31 cellular contexts compared by ENCODE assay signal in the genomic region with DNA sequence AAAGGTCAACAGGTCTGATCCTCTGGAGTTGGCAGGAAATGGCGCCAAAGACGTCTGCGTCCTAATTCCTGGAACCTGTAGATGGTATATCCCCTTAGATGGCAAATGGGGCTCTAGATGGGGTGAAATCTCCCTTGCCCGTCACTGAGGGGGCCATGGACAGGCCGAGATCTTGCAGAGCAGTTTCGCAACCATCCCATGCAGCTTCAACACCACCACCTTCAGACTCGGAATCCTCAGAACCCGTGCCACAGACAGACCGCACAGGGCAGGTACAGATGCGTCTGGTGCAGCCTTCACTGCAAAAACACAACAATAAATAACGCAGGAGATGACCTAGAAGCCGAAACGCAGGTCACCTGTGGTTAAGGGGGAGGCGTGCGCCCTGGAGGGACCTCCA.
"Had no signal": no experiment of that assay in that cellular context is flagged by ENCODE, and none has a peak within 500 bp of the region (broad histone marks: within the 10 kb centered on the region; RNA-seq: fewer than 3 reads in every experiment).

No MANE protein-coding gene starts in this region.

- H3K9me3 ChIP-seq: adrenal gland, body of pancreas, colonic mucosa, gastroesophageal sphincter, neutrophil, sigmoid colon, stomach, suprapubic skin, tibial artery had no signal

- H3K4me1 ChIP-seq: colonic mucosa had no signal

- ATAC-seq: activated CD4-positive, CD25-positive, alpha-beta regulatory T cell treated with anti-CD3 and anti-CD28 coated beads, Interleukin-2, amount 50 U/mL, for 24 hours; body of pancreas; effector memory CD8-positive, alpha-beta T cell; gastroesophageal sphincter; stimulated activated memory B cell treated with anti-CD40 and anti-IgM and Interleukin-4, amounts not matched to agents 10 μg/mL and 1 μg/mL and 100 μg/mL, for 72 hours had no signal

- H3K36me3 ChIP-seq: colonic mucosa had no signal

- H3K27me3 ChIP-seq: adrenal gland, body of pancreas, colonic mucosa, gastroesophageal sphincter, neutrophil, sigmoid colon, stomach, suprapubic skin, tibial artery had no signal

- DNase-seq: activated CD4-positive, alpha-beta T cell treated with anti-CD3 and anti-CD28 coated beads for 48 hours; activated CD4-positive, alpha-beta T cell treated with anti-CD3 and anti-CD28 coated beads, Interleukin-2, amount 50 U/mL, for 48 hours; activated CD8-positive, alpha-beta memory T cell treated with anti-CD3 and anti-CD28 coated beads, Interleukin-2, amount 50 U/mL, for 4 hours; activated effector memory CD4-positive, alpha-beta T cell treated with anti-CD3 and anti-CD28 coated beads, Interleukin-2, amount 50 U/mL, for 16 hours; activated naive CD4-positive, alpha-beta T cell treated with anti-CD3 and anti-CD28 coated beads for 36 hours; activated naive CD8-positive, alpha-beta T cell treated with anti-CD3 and anti-CD28 coated beads for 36 hours; activated T-cell treated with anti-CD3 and anti-CD28 coated beads, Interleukin-2, amount 50 U/mL, for 1 hour; aorta; body of pancreas; cerebellar nuclear complex; colonic mucosa; effector memory CD8-positive, alpha-beta T cell; head of caudate nucleus; hippocampal formation; immature natural killer cell; kidney; naive B cell; nephron progenitor cell; retina; sigmoid colon; small intestine; stimulated activated CD4-positive, alpha-beta T cell treated with anti-CD3 and anti-CD28 coated beads, Interleukin-4, amount 100 ng/mL, for 4 hours; stimulated activated CD8-positive, alpha-beta memory T cell treated with anti-CD3 and anti-CD28 coated beads, Interleukin-4, amount 100 ng/mL, for 48 hours; stomach; tibial artery had no signal

- H3K27ac ChIP-seq: body of pancreas, colonic mucosa, gastroesophageal sphincter, neutrophil, suprapubic skin, tibial artery had no signal

- H3K4me3 ChIP-seq: adrenal gland, body of pancreas, colonic mucosa, gastroesophageal sphincter, sigmoid colon, stomach, suprapubic skin, tibial artery had no signal
